ENCODE assay signal across 1 cellular context in genomic region chr5:17255471-17256016, GRCh38.
TF ChIP-seq lines count a peak whose summit lies in the region.

No MANE protein-coding gene starts in this region.

TF ChIP-seq in GM12878, 131 proteins besides CTCF, POLR2A, EP300 and RAD21 (continued from another document):
- peak; percentile 2 for TF ChIP-seq RUNX3 (IDR thresholded peaks at IDR 0.05; ENCODE audit: low read length)
- peak; percentile 63 for TF ChIP-seq GABPA (IDR thresholded peaks at IDR 0.05; ENCODE audit: low read depth)
- no peak for TF ChIP-seq TARDBP (IDR thresholded peaks at IDR 0.05; ENCODE audit: borderline replicate concordance)
- TF ChIP-seq CREM (IDR thresholded peaks at IDR 0.05; ENCODE audit: low read depth), result peak; percentile 78
- no peak for TF ChIP-seq KAT2A (conservative IDR thresholded peaks at IDR 0.05; ENCODE audit: control insufficient read depth, low read depth, low read length)
- no peak for TF ChIP-seq CUX1 (IDR thresholded peaks at IDR 0.05; ENCODE audit: insufficient replicate concordance, low read depth, low read length)
- TF ChIP-seq RBBP5 (conservative IDR thresholded peaks at IDR 0.05), result no peak
- TF ChIP-seq E2F4 (IDR thresholded peaks at IDR 0.05; ENCODE audit: low read depth, low read length), result no peak
- peak; percentile 54; the same call in 1 of the 2 replicates for TF ChIP-seq NFIC (IDR thresholded peaks at IDR 0.05; ENCODE audit: low read depth, low read length)
- peak; percentile 66 for TF ChIP-seq SPI1 (IDR thresholded peaks at IDR 0.05; ENCODE audit: borderline replicate concordance, insufficient read depth, low read depth, low read length)
- TF ChIP-seq PRDM15 (CRISPR knock-in tag; IDR thresholded peaks at IDR 0.05), result no peak
- no peak for TF ChIP-seq POU2F2 (IDR thresholded peaks at IDR 0.05; ENCODE audit: borderline replicate concordance, low read depth, low read length)
- no peak for TF ChIP-seq KLF5 (IDR thresholded peaks at IDR 0.05; ENCODE audit: partially characterized antibody)
- no peak for TF ChIP-seq ZZZ3 (IDR thresholded peaks at IDR 0.05; ENCODE audit: control insufficient read depth, insufficient read length, low read depth)
- TF ChIP-seq MEF2B (IDR thresholded peaks at IDR 0.05; ENCODE audit: partially characterized antibody, poor library complexity, severe bottlenecking), result no peak
